12 cellular contexts compared by ENCODE assay signal in the genomic region with DNA sequence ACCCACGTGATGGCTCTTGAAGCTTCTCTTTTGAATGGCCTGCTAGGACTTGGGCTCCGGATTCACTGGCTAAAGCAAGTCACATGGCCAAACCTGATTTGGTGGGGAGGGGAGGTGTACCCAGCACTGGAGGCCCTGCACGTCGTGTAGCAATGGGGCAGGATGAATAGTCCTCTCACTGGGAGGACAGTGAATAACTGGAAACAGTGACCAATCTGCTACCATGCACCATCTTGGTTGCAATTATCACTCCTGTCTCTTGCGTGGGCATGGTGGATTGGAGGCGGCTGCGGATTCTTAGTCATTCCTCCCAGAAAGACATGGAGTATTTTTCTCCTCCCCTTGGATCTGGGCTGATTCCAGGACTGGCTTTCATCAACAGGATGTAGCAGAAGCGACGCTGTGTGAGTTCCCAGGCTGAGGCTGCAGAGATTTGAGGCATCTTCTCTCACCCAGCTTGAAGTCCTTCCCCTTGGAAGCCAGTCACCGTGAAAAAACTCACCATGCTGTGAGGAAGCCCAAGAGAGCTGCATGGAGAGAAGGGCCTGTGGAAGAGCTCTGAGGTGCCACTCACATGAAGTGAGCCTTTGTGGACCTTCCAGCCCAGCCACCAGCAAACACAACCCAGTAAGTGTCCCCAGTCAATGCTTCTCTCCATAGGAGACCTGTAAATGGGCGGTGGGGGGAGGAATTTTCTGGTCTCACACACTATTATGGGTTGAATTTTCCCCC.
A peak's percentile ranks its signal among the peaks of the same experiment; 100 is the strongest.
DNase-seq lines count a peak whose midpoint lies in the region; ATAC-seq and TF ChIP-seq lines count a peak whose summit lies in the region.
"Had no signal": no experiment of that assay in that cellular context is flagged by ENCODE, and none has a peak within 500 bp of the region (broad histone marks: within the 10 kb centered on the region; RNA-seq: fewer than 3 reads in every experiment).

No MANE protein-coding gene starts in this region.

- H3K4me3 ChIP-seq in fibroblast of pulmonary artery (replicated peaks; ENCODE audit: low read depth, low read length), result peak overlapping the region; percentile 22
- no peak overlapping the region for H3K4me3 ChIP-seq in skeletal muscle cell (ENCODE audit: low read depth, low read length)
- no peak overlapping the region for H3K4me3 ChIP-seq in prostate gland
- H3K4me3 ChIP-seq: mucosa of descending colon had no signal

- H3K4me1 ChIP-seq in prostate gland (replicated peaks), result no peaks in the 10 kb centered on the region

- no peak overlapping the region for H3K27ac ChIP-seq in prostate gland

- intact Hi-C loops in prostate gland (cut with DNase I), result no loop called here

- ATAC-seq in GM18517 (IDR thresholded peaks at IDR 0.05; ENCODE audit: unreplicated experiment) (no peak), HG02981 (IDR thresholded peaks at IDR 0.05; ENCODE audit: unreplicated experiment) (no peak), GM19452 (IDR thresholded peaks at IDR 0.05; ENCODE audit: unreplicated experiment) (no peak)
- ATAC-seq: mucosa of descending colon had no signal

- TF ChIP-seq CTCF in fibroblast of pulmonary artery (IDR thresholded peaks at IDR 0.05; ENCODE audit: low read length, missing control alignments) (no peak), prostate gland (IDR thresholded peaks at IDR 0.05) (no peak)

- no peaks in the 10 kb centered on the region for H3K27me3 ChIP-seq in prostate gland (replicated peaks; ENCODE audit: insufficient read depth)

- no peaks in the 10 kb centered on the region for H3K9me3 ChIP-seq in prostate gland
- H3K9me3 ChIP-seq: mucosa of descending colon had no signal

- no peaks in the 10 kb centered on the region for H3K36me3 ChIP-seq in prostate gland

- WGBS in prostate gland, result 80% methylated on average over 11 of the region's 11 CpGs

- no peak for TF ChIP-seq POLR2A in prostate gland (IDR thresholded peaks at IDR 0.05)

- DNase-seq in ELR (ENCODE audit: low read depth), result peak; percentile 20
- peak; percentile 59 for DNase-seq in NCI-H774 (lab: John Stamatoyannopoulos, UW)
- DNase-seq in fibroblast of pulmonary artery (ENCODE audit: low read depth), result peak; percentile 87
- peak; percentile 24 for DNase-seq in skeletal muscle cell (ENCODE audit: low read depth)
- DNase-seq in prostate gland (ENCODE audit: low spot score), result no peak
- DNase-seq: activated CD4-positive, alpha-beta T cell treated with anti-CD3 and anti-CD28 coated beads, Interleukin-2, amount 50 U/mL, for 4 hours; hippocampal formation; NCI-H2107 had no signal
